19 cellular contexts compared by ENCODE assay signal in genomic region chr20:1876217-1876921, GRCh38. TPM values are rescaled to one million over a fixed set of nuclear protein-coding genes. Genes with fewer than 3 reads are reported as not detected.
A peak's percentile ranks its signal among the peaks of the same experiment; 100 is the strongest.
DNase-seq lines count a peak whose midpoint lies in the region; ATAC-seq and TF ChIP-seq lines count a peak whose summit lies in the region.
"Had no signal": no experiment of that assay in that cellular context is flagged by ENCODE, and none has a peak within 500 bp of the region (broad histone marks: within the 10 kb centered on the region; RNA-seq: fewer than 3 reads in every experiment).

No MANE protein-coding gene starts in this region.

- no peak overlapping the region for H3K4me3 ChIP-seq in coronary artery
- H3K4me3 ChIP-seq: BLaER1 treated with 17β-estradiol and CSF1 and Interleukin-3, amounts not matched to agents 10 nM and 100 nM; tibial nerve had no signal

- ATAC-seq in GM21723 (IDR thresholded peaks at IDR 0.05; ENCODE audit: unreplicated experiment): no peak
- ATAC-seq: Panc1 had no signal

- TF ChIP-seq CTCF in coronary artery (IDR thresholded peaks at IDR 0.05): no peak

- no peak overlapping the region for H3K27ac ChIP-seq in coronary artery
- H3K27ac ChIP-seq: 22Rv1, tibial nerve had no signal

- DNase-seq in DMS153 (lab: John Stamatoyannopoulos, UW) (peak; percentile 53), DMS153 treated with DMSO at 0.1 percent for 48 hours (lab: John Stamatoyannopoulos, UW; ENCODE audit: unreplicated experiment) (no peak), Daoy (ENCODE audit: low read depth) (peak; percentile 25), NCI-H748 (lab: John Stamatoyannopoulos, UW; ENCODE audit: unreplicated experiment) (peak; percentile 85), dermis blood vessel endothelial cell (peak; percentile 45), NCI-H1436 treated with DMSO at 0.1 percent for 48 hours (lab: John Stamatoyannopoulos, UW) (no peak), coronary artery (ENCODE audit: low spot score) (no peak)
- DNase-seq: DMS 273 treated with DMSO at 0.1 percent for 48 hours; effector CD8-positive, alpha-beta T cell; kidney glomerular epithelial cell; NCI-H1930; NCI-H524 treated with DMSO at 0.1 percent for 48 hours; stimulated activated CD4-positive, alpha-beta T cell treated with anti-CD3 and anti-CD28 coated beads, Interleukin-12 subunit alpha, Interleukin-12 subunit beta, amount 100 ng/mL, for 4 hours; stimulated activated naive B cell treated with anti-CD40 and anti-IgM and Interleukin-4, amounts not matched to agents 10 μg/mL and 1 μg/mL and 100 μg/mL, for 72 hours had no signal

RNA-seq across cellular contexts. Expression of gene SIRPA, which starts 18.8 kb away (rescaled TPM):
- total RNA-seq in Daoy (2014; rRNA removed; shearing (Covaris generic)): 7.2 and 11.5 TPM in 2 replicates
- total RNA-seq in dermis blood vessel endothelial cell: 35.2 and 55.2 TPM in 2 replicates

Comparison
In these comparisons a context has a peak if more than half of its experiments do, and no peak if none do; other contexts are left out.
1. DNase-seq: peak in DMS153 (single experiment), Daoy (single experiment), NCI-H748 (single experiment) and dermis blood vessel endothelial cell (single experiment); none in DMS153 treated with DMSO at 0.1 percent for 48 hours (single experiment), NCI-H1436 treated with DMSO at 0.1 percent for 48 hours (single experiment) and coronary artery (single experiment).